In genomic region chr1:214328770-214329455, GRCh38 we compare ENCODE assay signal across 8 cellular contexts. TPM values are rescaled to one million over a fixed set of nuclear protein-coding genes. Genes with fewer than 3 reads are reported as not detected.
DNase-seq lines count a peak whose midpoint lies in the region; ATAC-seq and TF ChIP-seq lines count a peak whose summit lies in the region.

No MANE protein-coding gene starts in this region.

- DNase-seq in DMS 273 treated with DMSO at 0.1 percent for 48 hours (lab: John Stamatoyannopoulos, UW) = peak; percentile 11
- DNase-seq in HPDE6-E6E7 (ENCODE audit: extremely low spot score) = peak; percentile 85
- DNase-seq in NOMO-1 treated with DMSO at 0.1 percent for 48 hours (lab: John Stamatoyannopoulos, UW; ENCODE audit: unreplicated experiment) = peak; percentile 73
- peak; percentile 35 for DNase-seq in activated CD8-positive, alpha-beta memory T cell treated with anti-CD3 and anti-CD28 coated beads, Interleukin-2, amount 50 U/mL, for 1 hour (ENCODE audit: extremely low read depth)
- peak; percentile 89 for DNase-seq in epithelial cell of esophagus (ENCODE audit: low read depth)
- DNase-seq in naive B cell = peak; percentile 60
- peak; percentile 52 to 61 for DNase-seq in stimulated activated CD8-positive, alpha-beta memory T cell treated with anti-CD3 and anti-CD28 coated beads, Interleukin-7, amount 100 ng/mL, for 4 hours (ENCODE audit: low read depth in 2 of 2)

- H3K4me3 Mint-ChIP-seq in naive B cell = no peak overlapping the region

- H3K27me3 Mint-ChIP-seq in naive B cell = no peaks in the 10 kb centered on the region

- H3K36me3 Mint-ChIP-seq in naive B cell = no peaks in the 10 kb centered on the region

- peak overlapping the region in 1 of 6 donors; percentile 44 for H3K27ac Mint-ChIP-seq in naive B cell

- no peaks in the 10 kb centered on the region for H3K9me3 Mint-ChIP-seq in naive B cell

- peak; percentile 94 for TF ChIP-seq CTCF in epithelial cell of esophagus (IDR thresholded peaks at IDR 0.05; ENCODE audit: insufficient read depth, low read depth, low read length, missing control alignments)

- ATAC-seq in GM21390 (IDR thresholded peaks at IDR 0.05; ENCODE audit: unreplicated experiment) (peak; percentile 85), naive B cell (ENCODE audit: low read depth in 2 of 2) (peak; percentile 80 to 90)

- H3K4me1 Mint-ChIP-seq in naive B cell = peaks cover 0 to 8% (median 0%) of the 10 kb centered on the region in 3 donors

- H3K4me3 ChIP-seq in epithelial cell of esophagus (ENCODE audit: low read length) = no peak overlapping the region

RNA-seq across cellular contexts. Expression of gene SMYD2, which starts 48.0 kb away (rescaled TPM):
- 10 to 100 TPM; 28.3 to 76.8 (median 33.9) TPM for polyA plus RNA-seq in naive B cell (ENCODE audit: low read depth in 6 of 6)

Comparison
In these comparisons a context has a peak if more than half of its experiments do, and no peak if none do; other contexts are left out.
1. DNase-seq: peak in every context shown above with its lines; median percentile 89 in epithelial cell of esophagus; 85 in HPDE6-E6E7; 73 in NOMO-1 treated with DMSO at 0.1 percent for 48 hours; 60 in naive B cell; 56 in stimulated activated CD8-positive, alpha-beta memory T cell treated with anti-CD3 and anti-CD28 coated beads, Interleukin-7, amount 100 ng/mL, for 4 hours; 35 in activated CD8-positive, alpha-beta memory T cell treated with anti-CD3 and anti-CD28 coated beads, Interleukin-2, amount 50 U/mL, for 1 hour; 11 in DMS 273 treated with DMSO at 0.1 percent for 48 hours.